5 cellular contexts compared by ENCODE assay signal in the genomic region with DNA sequence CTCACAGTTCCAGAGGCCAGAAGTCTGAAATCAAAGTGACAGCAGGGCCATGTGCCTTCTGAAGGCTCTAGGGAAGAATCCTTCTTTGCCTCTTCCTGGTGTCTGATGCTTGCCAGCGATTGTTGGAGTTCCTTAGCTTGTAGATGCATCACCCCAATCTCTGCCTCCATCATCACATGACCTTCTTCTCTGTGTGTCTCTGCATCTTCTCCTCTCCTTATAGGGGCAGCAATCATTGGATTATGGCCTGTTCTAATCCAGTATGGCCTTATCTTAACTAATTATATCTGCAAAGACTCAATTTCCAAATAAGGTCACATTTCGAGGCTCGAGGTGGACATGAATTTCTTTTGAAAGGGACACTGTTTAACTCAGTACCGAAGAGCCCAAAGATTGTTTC.
"Had no signal": no experiment of that assay in that cellular context is flagged by ENCODE, and none has a peak within 500 bp of the region (broad histone marks: within the 10 kb centered on the region; RNA-seq: fewer than 3 reads in every experiment).

No MANE protein-coding gene starts in this region.

- DNase-seq: IMR-90, KBM-7, KG1 had no signal

- ATAC-seq: HepG2, K562 had no signal
